15 cellular contexts compared by ENCODE assay signal in genomic region chr9:135034106-135034505, GRCh38. TPM values are rescaled to one million over a fixed set of nuclear protein-coding genes. Genes with fewer than 3 reads are reported as not detected.
DNase-seq lines count a peak whose midpoint lies in the region; ATAC-seq and TF ChIP-seq lines count a peak whose summit lies in the region.
"Had no signal": no experiment of that assay in that cellular context is flagged by ENCODE, and none has a peak within 500 bp of the region (broad histone marks: within the 10 kb centered on the region; RNA-seq: fewer than 3 reads in every experiment).

No MANE protein-coding gene starts in this region.

- TF ChIP-seq EP300 in suprapubic skin (IDR thresholded peaks at IDR 0.05) = no peak

- no peaks in the 10 kb centered on the region for H3K36me3 Mint-ChIP-seq in osteocyte (ENCODE audit: unreplicated experiment)

- DNase-seq in cardiac septum (ENCODE audit: low spot score) = peak; percentile 43
- no peak for DNase-seq in heart right ventricle
- peak; percentile 33 for DNase-seq in islet precursor cell
- peak; percentile 67 for DNase-seq in osteocyte (ENCODE audit: extremely low spot score, unreplicated experiment)
- DNase-seq in suprapubic skin (ENCODE audit: low spot score in 2 of 2) = peak; percentile 18 to 56
- DNase-seq in testis = no peak
- DNase-seq in HUDEP-2 (lab: John Stamatoyannopoulos, UW; ENCODE audit: unreplicated experiment in 76 of 76) = no peak
- no peak for DNase-seq in amniotic stem cell (lab: John Stamatoyannopoulos, UW)
- DNase-seq: C1 segment of cervical spinal cord, DMS79, EL, GM23248 had no signal

- H3K27me3 Mint-ChIP-seq in osteocyte (ENCODE audit: unreplicated experiment) = no peaks in the 10 kb centered on the region

- H3K27ac Mint-ChIP-seq in osteocyte (ENCODE audit: unreplicated experiment) = no peak overlapping the region
- H3K27ac Mint-ChIP-seq: B cell; CD4-positive, alpha-beta T cell had no signal

- 85 to 86% methylated on average over 17 of the region's 17 CpGs for WGBS in heart right ventricle, 2 donors
- WGBS in suprapubic skin = 78% methylated on average over 16 of the region's 17 CpGs
- 86 to 94% methylated on average over 11 to 17 of the region's 17 CpGs for WGBS in testis, 2 donors

- H3K36me3 ChIP-seq in heart right ventricle (no peaks in the 10 kb centered on the region), suprapubic skin (no peaks in the 10 kb centered on the region), testis (ENCODE audit: low read depth, missing control alignments) (no peaks in the 10 kb centered on the region)

- no peak for TF ChIP-seq POLR2A in suprapubic skin (IDR thresholded peaks at IDR 0.05)
- no peak for TF ChIP-seq POLR2A in testis (IDR thresholded peaks at IDR 0.05)

- peaks cover 0 to 49% (median 32%) of the 10 kb centered on the region in 7 donors for H3K27me3 ChIP-seq in heart right ventricle
- H3K27me3 ChIP-seq in suprapubic skin = peaks cover 38% of the 10 kb centered on the region
- no peaks in the 10 kb centered on the region for H3K27me3 ChIP-seq in testis

- ATAC-seq in heart right ventricle = no peak

- H3K9me3 ChIP-seq in heart right ventricle (no peaks in the 10 kb centered on the region), suprapubic skin (no peaks in the 10 kb centered on the region), testis (no peaks in the 10 kb centered on the region)

- no peak overlapping the region for H3K4me3 Mint-ChIP-seq in osteocyte (ENCODE audit: unreplicated experiment)
- H3K4me3 Mint-ChIP-seq: B cell; CD4-positive, alpha-beta T cell had no signal

- TF ChIP-seq CTCF in heart right ventricle (IDR thresholded peaks at IDR 0.05) (no peak), osteocyte (IDR thresholded peaks at IDR 0.05) (no peak), suprapubic skin (IDR thresholded peaks at IDR 0.05) (no peak), testis (IDR thresholded peaks at IDR 0.05) (no peak)

- intact Hi-C loops in cardiac septum (cut with DNase I) (no loop called here), heart right ventricle (cut with DNase I) (loop anchor here in 1 of 10 donors (10.0 kb wide), 1 partner anchor 1121 kb away; no protein-coding TSS in a partner anchor), testis (cut with DNase I; ENCODE audit: low total_unique reads) (no loop called here)

- H3K4me1 Mint-ChIP-seq in osteocyte (ENCODE audit: unreplicated experiment) = no peaks in the 10 kb centered on the region
- H3K4me1 Mint-ChIP-seq: B cell had no signal

- no peaks in the 10 kb centered on the region for H3K4me1 ChIP-seq in heart right ventricle
- H3K4me1 ChIP-seq in suprapubic skin = peaks cover 6% of the 10 kb centered on the region
- no peaks in the 10 kb centered on the region for H3K4me1 ChIP-seq in testis

- no peaks in the 10 kb centered on the region for H3K9me3 Mint-ChIP-seq in osteocyte (ENCODE audit: unreplicated experiment)
- H3K9me3 Mint-ChIP-seq: CD4-positive, alpha-beta T cell had no signal

- H3K27ac ChIP-seq in heart right ventricle = no peak overlapping the region
- H3K27ac ChIP-seq in suprapubic skin = no peak overlapping the region
- H3K27ac ChIP-seq in testis = no peak overlapping the region
- H3K27ac ChIP-seq: GM23248, HL-60 had no signal

- H3K4me3 ChIP-seq in heart right ventricle (no peak overlapping the region), suprapubic skin (no peak overlapping the region), testis (no peak overlapping the region)
- H3K4me3 ChIP-seq: GM23248 had no signal

RNA-seq across cellular contexts. Expression of gene OLFM1, which starts 53.4 kb away (rescaled TPM):
- total RNA-seq in cardiac septum = 8.6 TPM
- 10 to 100 TPM in 2 of 10 donors, 1 to 10 TPM in 8; 3.3 to 13.3 (median 5.9) TPM for total RNA-seq in heart right ventricle
- polyA plus RNA-seq in heart right ventricle = 10 to 100 TPM; 11.3 to 14.9 TPM
- total RNA-seq in osteocyte = 0.83 and 1.3 TPM in 2 replicates
- 10 to 100 TPM in 2 of 4 donors, 1 to 10 TPM in 2; 4.0 to 15.4 (median 11.7) TPM for total RNA-seq in suprapubic skin
- total RNA-seq in testis = 10 to 100 TPM; 13.9 to 24.4 TPM
- 16.0 TPM for polyA plus RNA-seq in testis (ENCODE audit: insufficient read depth, low read depth, low replicate concordance)
- total RNA-seq: B cell; CD4-positive, alpha-beta T cell had no signal

Comparison
In these comparisons a context has a peak if more than half of its experiments do, and no peak if none do; other contexts are left out.
1. DNase-seq: peak in cardiac septum (single experiment), islet precursor cell (single experiment), osteocyte (single experiment) and suprapubic skin (2 of 2); none in heart right ventricle (0 of 2), testis (single experiment), HUDEP-2 (0 of 76) and amniotic stem cell (single experiment).